In the genomic region with DNA sequence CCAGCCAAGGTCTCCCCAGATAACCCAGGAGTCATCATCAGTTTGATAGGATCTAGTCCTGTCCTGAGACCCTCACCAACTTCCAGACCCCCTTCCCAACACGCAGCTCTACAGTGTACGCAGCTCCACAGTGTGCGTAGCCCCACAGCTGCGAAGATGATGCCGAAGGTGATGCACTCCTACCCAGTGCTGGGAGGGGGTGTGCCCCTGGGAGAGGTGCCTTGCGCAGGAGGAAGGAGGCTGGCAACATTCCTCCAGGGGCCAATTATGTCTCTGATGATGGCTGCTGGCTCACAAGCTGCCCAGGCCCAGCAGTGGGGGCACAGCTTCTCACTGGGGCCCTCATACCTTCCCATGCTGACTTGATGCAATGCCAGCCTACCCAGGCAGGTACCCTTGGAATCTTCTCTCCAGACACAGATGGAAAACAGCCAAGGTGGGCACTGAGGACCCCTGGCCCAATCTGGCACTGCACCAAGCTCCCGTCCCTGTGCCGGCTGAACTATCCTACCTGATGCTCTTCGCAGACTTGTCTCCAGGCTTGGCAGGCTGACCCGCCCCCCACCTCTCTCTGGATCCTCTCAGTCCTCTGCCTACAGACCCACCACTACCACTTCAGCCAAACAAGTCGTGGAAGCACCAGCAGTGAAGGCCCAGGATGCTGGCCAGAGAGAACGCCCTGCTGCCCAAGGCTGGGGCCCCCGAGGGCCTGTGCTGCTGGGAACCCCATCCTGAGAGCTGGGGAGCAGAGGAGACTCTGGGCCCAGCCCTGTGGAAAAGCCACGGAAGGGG, we compare ENCODE assay signal across 6 cellular contexts. TPM values are rescaled to one million over a fixed set of nuclear protein-coding genes. Genes with fewer than 3 reads are reported as not detected.
DNase-seq lines count a peak whose midpoint lies in the region; ATAC-seq and TF ChIP-seq lines count a peak whose summit lies in the region.

No MANE protein-coding gene starts in this region.

- no peak for TF ChIP-seq CTCF in right lobe of liver (IDR thresholded peaks at IDR 0.05)

- no peaks in the 10 kb centered on the region for H4K20me1 ChIP-seq in BLaER1 treated with 17β-estradiol and CSF1 and Interleukin-3, amounts not matched to agents 10 nM and 100 nM

- intact Hi-C loops in right lobe of liver (cut with DNase I) = no loop called here

- H3K36me3 Mint-ChIP-seq in activated T-cell treated with anti-CD3 and anti-CD28 coated beads, Interleukin-2, amount 50 U/mL, for 4 hours (ENCODE audit: insufficient read depth) = no peaks in the 10 kb centered on the region

- ATAC-seq in activated T-cell treated with anti-CD3 and anti-CD28 coated beads, Interleukin-2, amount 50 U/mL, for 4 hours = no peak
- no peak for ATAC-seq in right lobe of liver
- no peak for ATAC-seq in HG03442 (IDR thresholded peaks at IDR 0.05; ENCODE audit: unreplicated experiment)

- WGBS in right lobe of liver (ENCODE audit: insufficient coverage, low coverage, low lambda C conversion rate, missing lambda C conversion rate) = 0% methylated on average over 1 of the region's 14 CpGs

- peaks cover 14 to 34% (median 29%) of the 10 kb centered on the region in 10 experiments for H3K4me1 ChIP-seq in BLaER1 treated with 17β-estradiol and CSF1 and Interleukin-3, amounts not matched to agents 10 nM and 100 nM
- H3K4me1 ChIP-seq in right lobe of liver = peaks cover 0 to 9% (median 4%) of the 10 kb centered on the region in 4 donors

- TF ChIP-seq POLR2A in right lobe of liver (IDR thresholded peaks at IDR 0.05) = no peak

- peak overlapping the region; percentile 90 to 99 (median 94) for H3K9ac ChIP-seq in BLaER1 treated with 17β-estradiol and CSF1 and Interleukin-3, amounts not matched to agents 10 nM and 100 nM

- no peaks in the 10 kb centered on the region for H3K9me3 Mint-ChIP-seq in activated T-cell treated with anti-CD3 and anti-CD28 coated beads, Interleukin-2, amount 50 U/mL, for 4 hours

- H3K36me3 ChIP-seq in BLaER1 treated with 17β-estradiol and CSF1 and Interleukin-3, amounts not matched to agents 10 nM and 100 nM = peaks cover 33 to 40% (median 38%) of the 10 kb centered on the region in 11 experiments
- H3K36me3 ChIP-seq in right lobe of liver = peaks cover 0 to 28% (median 17%) of the 10 kb centered on the region in 4 donors

- H3K4me3 ChIP-seq in BLaER1 treated with 17β-estradiol and CSF1 and Interleukin-3, amounts not matched to agents 10 nM and 100 nM = peak overlapping the region; percentile 73 to 86 (median 79)
- H3K4me3 ChIP-seq in right lobe of liver = peak overlapping the region; percentile 65 to 80 (median 73)

- H3K4me2 ChIP-seq in BLaER1 treated with 17β-estradiol and CSF1 and Interleukin-3, amounts not matched to agents 10 nM and 100 nM = peak overlapping the region; percentile 93 to 100 (median 99)

- H3K4me3 Mint-ChIP-seq in activated T-cell treated with anti-CD3 and anti-CD28 coated beads, Interleukin-2, amount 50 U/mL, for 4 hours = peak overlapping the region; percentile 83

- no peaks in the 10 kb centered on the region; a peak in 1 of 22 replicates for H3K27me3 ChIP-seq in BLaER1 treated with 17β-estradiol and CSF1 and Interleukin-3, amounts not matched to agents 10 nM and 100 nM
- no peaks in the 10 kb centered on the region for H3K27me3 ChIP-seq in right lobe of liver

- H3K27me3 Mint-ChIP-seq in activated T-cell treated with anti-CD3 and anti-CD28 coated beads, Interleukin-2, amount 50 U/mL, for 4 hours (ENCODE audit: low read depth) = no peaks in the 10 kb centered on the region

- peaks cover 13% of the 10 kb centered on the region for H3K4me1 Mint-ChIP-seq in activated T-cell treated with anti-CD3 and anti-CD28 coated beads, Interleukin-2, amount 50 U/mL, for 4 hours (ENCODE audit: low read depth)

- H3K9me3 ChIP-seq in BLaER1 treated with 17β-estradiol and CSF1 and Interleukin-3, amounts not matched to agents 10 nM and 100 nM (replicated peaks in 1 of 11) = peaks cover 15 to 43% (median 38%) of the 10 kb centered on the region in 11 experiments
- no peaks in the 10 kb centered on the region for H3K9me3 ChIP-seq in right lobe of liver

- H3K27ac ChIP-seq in BLaER1 treated with 17β-estradiol and CSF1 and Interleukin-3, amounts not matched to agents 10 nM and 100 nM = peak overlapping the region; percentile 86 to 96 (median 89); a peak in 19 of 22 replicates
- peak overlapping the region in 2 of 3 donors; percentile 50 to 74 for H3K27ac ChIP-seq in right lobe of liver

- DNase-seq in activated T-cell treated with anti-CD3 and anti-CD28 coated beads, Interleukin-2, amount 50 U/mL, for 4 hours = no peak
- DNase-seq in right lobe of liver (peak; percentile 21 to 53 (median 52)), NCI-H128 (lab: John Stamatoyannopoulos, UW; ENCODE audit: unreplicated experiment) (no peak), SHP77 (lab: John Stamatoyannopoulos, UW) (no peak)

RNA-seq across cellular contexts. Expression of a gene that starts 1.4 kb away (rescaled TPM):
- total RNA-seq in activated T-cell treated with anti-CD3 and anti-CD28 coated beads, Interleukin-2, amount 50 U/mL, for 4 hours = 10 to 100 TPM; 19.8 to 21.0 (median 20.2) TPM
- total RNA-seq in right lobe of liver = 10 to 100 TPM; 10.8 to 16.8 (median 14.0) TPM

RNA-seq across cellular contexts. Expression of a gene that starts 11.1 kb away (rescaled TPM):
- total RNA-seq in activated T-cell treated with anti-CD3 and anti-CD28 coated beads, Interleukin-2, amount 50 U/mL, for 4 hours = 10 to 100 TPM; 14.6 to 17.4 (median 16.8) TPM
- total RNA-seq in right lobe of liver = 1 to 10 TPM; 2.7 to 6.7 (median 3.5) TPM

RNA-seq across cellular contexts. Expression of a gene that starts 12.1 kb away (rescaled TPM):
- total RNA-seq in activated T-cell treated with anti-CD3 and anti-CD28 coated beads, Interleukin-2, amount 50 U/mL, for 4 hours = 10 to 100 TPM; 48.8 to 59.4 (median 56.6) TPM
- 10 to 100 TPM; 13.1 to 28.5 (median 16.9) TPM for total RNA-seq in right lobe of liver

RNA-seq across cellular contexts. Expression of a gene that starts 12.6 kb away (rescaled TPM):
- 100 to 1,000 TPM in 1 of 3 donors, 10 to 100 TPM in 2; 95.9 to 101 (median 98.7) TPM for total RNA-seq in activated T-cell treated with anti-CD3 and anti-CD28 coated beads, Interleukin-2, amount 50 U/mL, for 4 hours
- total RNA-seq in right lobe of liver = 10 to 100 TPM; 21.7 to 28.9 (median 24.4) TPM

Comparison
In these comparisons a context has a peak if more than half of its experiments do, and no peak if none do; other contexts are left out.
1. DNase-seq: peak in right lobe of liver (3 of 3); none in activated T-cell treated with anti-CD3 and anti-CD28 coated beads, Interleukin-2, amount 50 U/mL, for 4 hours (single experiment), NCI-H128 (single experiment) and SHP77 (0 of 2).